ENCODE assay signal across 1 cellular context in the genomic region with DNA sequence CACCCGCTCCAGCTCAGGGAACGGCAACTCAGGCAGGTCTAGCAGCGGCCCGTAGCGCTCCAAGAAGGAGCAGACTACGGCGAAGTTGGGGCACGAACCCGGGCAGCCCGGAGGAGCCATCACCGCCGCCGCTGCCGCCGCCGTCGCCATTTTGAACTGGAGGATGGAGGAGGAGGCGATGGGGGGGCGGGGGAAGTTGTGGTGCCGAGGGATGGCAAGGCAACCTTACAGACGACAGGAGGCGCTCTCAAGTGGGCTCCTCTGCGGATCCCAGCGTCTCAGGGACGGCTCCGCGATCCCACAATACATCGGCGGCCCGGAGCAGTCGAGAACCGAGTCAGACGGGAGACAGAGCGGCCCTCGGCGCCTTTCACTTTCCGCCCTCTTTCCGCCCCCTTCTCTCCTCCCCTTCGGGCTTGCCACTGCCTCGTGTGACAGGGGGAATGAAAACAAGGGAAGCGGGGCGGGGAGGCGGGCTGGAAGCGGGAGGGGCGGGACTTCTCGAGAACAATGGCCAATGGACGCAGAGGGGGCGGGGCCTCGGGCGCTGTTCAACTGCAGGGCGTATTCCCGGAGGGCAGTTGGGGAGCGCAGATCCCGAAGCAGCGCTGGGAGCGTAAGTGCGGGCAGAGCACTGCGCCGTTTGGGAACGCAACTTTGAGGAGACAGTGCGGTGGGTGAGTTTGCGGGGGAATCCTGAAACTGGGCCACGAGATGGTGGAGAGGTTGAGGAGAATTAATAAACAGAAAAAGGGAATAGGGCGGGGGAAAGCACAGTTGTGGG.
TF ChIP-seq lines count a peak whose summit lies in the region.

Gene AAMDC (plus strand): TSS at position 580 of the 784 bp plus-strand sequence. CDS start 21,353 bp downstream, outside the sequence.
A gene with protein sequence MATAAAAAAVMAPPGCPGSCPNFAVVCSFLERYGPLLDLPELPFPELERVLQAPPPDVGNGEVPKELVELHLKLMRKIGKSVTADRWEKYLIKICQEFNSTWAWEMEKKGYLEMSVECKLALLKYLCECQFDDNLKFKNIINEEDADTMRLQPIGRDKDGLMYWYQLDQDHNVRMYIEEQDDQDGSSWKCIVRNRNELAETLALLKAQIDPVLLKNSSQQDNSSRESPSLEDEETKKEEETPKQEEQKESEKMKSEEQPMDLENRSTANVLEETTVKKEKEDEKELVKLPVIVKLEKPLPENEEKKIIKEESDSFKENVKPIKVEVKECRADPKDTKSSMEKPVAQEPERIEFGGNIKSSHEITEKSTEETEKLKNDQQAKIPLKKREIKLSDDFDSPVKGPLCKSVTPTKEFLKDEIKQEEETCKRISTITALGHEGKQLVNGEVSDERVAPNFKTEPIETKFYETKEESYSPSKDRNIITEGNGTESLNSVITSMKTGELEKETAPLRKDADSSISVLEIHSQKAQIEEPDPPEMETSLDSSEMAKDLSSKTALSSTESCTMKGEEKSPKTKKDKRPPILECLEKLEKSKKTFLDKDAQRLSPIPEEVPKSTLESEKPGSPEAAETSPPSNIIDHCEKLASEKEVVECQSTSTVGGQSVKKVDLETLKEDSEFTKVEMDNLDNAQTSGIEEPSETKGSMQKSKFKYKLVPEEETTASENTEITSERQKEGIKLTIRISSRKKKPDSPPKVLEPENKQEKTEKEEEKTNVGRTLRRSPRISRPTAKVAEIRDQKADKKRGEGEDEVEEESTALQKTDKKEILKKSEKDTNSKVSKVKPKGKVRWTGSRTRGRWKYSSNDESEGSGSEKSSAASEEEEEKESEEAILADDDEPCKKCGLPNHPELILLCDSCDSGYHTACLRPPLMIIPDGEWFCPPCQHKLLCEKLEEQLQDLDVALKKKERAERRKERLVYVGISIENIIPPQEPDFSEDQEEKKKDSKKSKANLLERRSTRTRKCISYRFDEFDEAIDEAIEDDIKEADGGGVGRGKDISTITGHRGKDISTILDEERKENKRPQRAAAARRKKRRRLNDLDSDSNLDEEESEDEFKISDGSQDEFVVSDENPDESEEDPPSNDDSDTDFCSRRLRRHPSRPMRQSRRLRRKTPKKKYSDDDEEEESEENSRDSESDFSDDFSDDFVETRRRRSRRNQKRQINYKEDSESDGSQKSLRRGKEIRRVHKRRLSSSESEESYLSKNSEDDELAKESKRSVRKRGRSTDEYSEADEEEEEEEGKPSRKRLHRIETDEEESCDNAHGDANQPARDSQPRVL (N-terminal part only) (minus strand): TSS at position 158 of the 784 bp plus-strand sequence. CDS start 8 bp downstream, at position 150.

TF ChIP-seq in GM12878, 131 proteins besides CTCF, POLR2A, EP300 and RAD21 (continued from another document and continues in another):
- TF ChIP-seq, protein P1, sequence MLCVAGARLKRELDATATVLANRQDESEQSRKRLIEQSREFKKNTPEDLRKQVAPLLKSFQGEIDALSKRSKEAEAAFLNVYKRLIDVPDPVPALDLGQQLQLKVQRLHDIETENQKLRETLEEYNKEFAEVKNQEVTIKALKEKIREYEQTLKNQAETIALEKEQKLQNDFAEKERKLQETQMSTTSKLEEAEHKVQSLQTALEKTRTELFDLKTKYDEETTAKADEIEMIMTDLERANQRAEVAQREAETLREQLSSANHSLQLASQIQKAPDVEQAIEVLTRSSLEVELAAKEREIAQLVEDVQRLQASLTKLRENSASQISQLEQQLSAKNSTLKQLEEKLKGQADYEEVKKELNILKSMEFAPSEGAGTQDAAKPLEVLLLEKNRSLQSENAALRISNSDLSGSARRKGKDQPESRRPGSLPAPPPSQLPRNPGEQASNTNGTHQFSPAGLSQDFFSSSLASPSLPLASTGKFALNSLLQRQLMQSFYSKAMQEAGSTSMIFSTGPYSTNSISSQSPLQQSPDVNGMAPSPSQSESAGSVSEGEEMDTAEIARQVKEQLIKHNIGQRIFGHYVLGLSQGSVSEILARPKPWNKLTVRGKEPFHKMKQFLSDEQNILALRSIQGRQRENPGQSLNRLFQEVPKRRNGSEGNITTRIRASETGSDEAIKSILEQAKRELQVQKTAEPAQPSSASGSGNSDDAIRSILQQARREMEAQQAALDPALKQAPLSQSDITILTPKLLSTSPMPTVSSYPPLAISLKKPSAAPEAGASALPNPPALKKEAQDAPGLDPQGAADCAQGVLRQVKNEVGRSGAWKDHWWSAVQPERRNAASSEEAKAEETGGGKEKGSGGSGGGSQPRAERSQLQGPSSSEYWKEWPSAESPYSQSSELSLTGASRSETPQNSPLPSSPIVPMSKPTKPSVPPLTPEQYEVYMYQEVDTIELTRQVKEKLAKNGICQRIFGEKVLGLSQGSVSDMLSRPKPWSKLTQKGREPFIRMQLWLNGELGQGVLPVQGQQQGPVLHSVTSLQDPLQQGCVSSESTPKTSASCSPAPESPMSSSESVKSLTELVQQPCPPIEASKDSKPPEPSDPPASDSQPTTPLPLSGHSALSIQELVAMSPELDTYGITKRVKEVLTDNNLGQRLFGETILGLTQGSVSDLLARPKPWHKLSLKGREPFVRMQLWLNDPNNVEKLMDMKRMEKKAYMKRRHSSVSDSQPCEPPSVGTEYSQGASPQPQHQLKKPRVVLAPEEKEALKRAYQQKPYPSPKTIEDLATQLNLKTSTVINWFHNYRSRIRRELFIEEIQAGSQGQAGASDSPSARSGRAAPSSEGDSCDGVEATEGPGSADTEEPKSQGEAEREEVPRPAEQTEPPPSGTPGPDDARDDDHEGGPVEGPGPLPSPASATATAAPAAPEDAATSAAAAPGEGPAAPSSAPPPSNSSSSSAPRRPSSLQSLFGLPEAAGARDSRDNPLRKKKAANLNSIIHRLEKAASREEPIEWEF (IDR thresholded peaks at IDR 0.05; ENCODE audit: insufficient replicate concordance, low read depth, low read length) = peak; percentile 75
- TF ChIP-seq, protein P2, sequence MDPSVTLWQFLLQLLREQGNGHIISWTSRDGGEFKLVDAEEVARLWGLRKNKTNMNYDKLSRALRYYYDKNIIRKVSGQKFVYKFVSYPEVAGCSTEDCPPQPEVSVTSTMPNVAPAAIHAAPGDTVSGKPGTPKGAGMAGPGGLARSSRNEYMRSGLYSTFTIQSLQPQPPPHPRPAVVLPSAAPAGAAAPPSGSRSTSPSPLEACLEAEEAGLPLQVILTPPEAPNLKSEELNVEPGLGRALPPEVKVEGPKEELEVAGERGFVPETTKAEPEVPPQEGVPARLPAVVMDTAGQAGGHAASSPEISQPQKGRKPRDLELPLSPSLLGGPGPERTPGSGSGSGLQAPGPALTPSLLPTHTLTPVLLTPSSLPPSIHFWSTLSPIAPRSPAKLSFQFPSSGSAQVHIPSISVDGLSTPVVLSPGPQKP (IDR thresholded peaks at IDR 0.05; ENCODE audit: low read depth, low read length) = peak; percentile 62
- no peak for TF ChIP-seq ZNF217 (IDR thresholded peaks at IDR 0.05)
- peak; percentile 100 for TF ChIP-seq MLLT1 (IDR thresholded peaks at IDR 0.05)
- no peak for TF ChIP-seq USF2 (IDR thresholded peaks at IDR 0.05; ENCODE audit: borderline replicate concordance, low read depth, low read length)
- TF ChIP-seq BMI1 (IDR thresholded peaks at IDR 0.05; ENCODE audit: borderline replicate concordance) = no peak
- peak in 1 of 2 experiments; percentile 67; a peak in 2 of 3 replicates for TF ChIP-seq EGR1 (IDR thresholded peaks at IDR 0.05; ENCODE audit: borderline replicate concordance in 1 of 2, low read depth in 2 of 2, low read length in 2 of 2)
- TF ChIP-seq JUND (IDR thresholded peaks at IDR 0.05; ENCODE audit: low read depth, low read length) = no peak
- TF ChIP-seq KLF5 (IDR thresholded peaks at IDR 0.05; ENCODE audit: partially characterized antibody) = no peak
- TF ChIP-seq, protein P3, sequence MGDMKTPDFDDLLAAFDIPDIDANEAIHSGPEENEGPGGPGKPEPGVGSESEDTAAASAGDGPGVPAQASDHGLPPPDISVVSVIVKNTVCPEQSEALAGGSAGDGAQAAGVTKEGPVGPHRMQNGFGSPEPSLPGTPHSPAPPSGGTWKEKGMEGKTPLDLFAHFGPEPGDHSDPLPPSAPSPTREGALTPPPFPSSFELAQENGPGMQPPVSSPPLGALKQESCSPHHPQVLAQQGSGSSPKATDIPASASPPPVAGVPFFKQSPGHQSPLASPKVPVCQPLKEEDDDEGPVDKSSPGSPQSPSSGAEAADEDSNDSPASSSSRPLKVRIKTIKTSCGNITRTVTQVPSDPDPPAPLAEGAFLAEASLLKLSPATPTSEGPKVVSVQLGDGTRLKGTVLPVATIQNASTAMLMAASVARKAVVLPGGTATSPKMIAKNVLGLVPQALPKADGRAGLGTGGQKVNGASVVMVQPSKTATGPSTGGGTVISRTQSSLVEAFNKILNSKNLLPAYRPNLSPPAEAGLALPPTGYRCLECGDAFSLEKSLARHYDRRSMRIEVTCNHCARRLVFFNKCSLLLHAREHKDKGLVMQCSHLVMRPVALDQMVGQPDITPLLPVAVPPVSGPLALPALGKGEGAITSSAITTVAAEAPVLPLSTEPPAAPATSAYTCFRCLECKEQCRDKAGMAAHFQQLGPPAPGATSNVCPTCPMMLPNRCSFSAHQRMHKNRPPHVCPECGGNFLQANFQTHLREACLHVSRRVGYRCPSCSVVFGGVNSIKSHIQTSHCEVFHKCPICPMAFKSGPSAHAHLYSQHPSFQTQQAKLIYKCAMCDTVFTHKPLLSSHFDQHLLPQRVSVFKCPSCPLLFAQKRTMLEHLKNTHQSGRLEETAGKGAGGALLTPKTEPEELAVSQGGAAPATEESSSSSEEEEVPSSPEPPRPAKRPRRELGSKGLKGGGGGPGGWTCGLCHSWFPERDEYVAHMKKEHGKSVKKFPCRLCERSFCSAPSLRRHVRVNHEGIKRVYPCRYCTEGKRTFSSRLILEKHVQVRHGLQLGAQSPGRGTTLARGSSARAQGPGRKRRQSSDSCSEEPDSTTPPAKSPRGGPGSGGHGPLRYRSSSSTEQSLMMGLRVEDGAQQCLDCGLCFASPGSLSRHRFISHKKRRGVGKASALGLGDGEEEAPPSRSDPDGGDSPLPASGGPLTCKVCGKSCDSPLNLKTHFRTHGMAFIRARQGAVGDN (IDR thresholded peaks at IDR 0.05) = no peak
- peak; percentile 63 for TF ChIP-seq GABPA (IDR thresholded peaks at IDR 0.05; ENCODE audit: low read depth)
- peak; percentile 84 for TF ChIP-seq IKZF1 (conservative IDR thresholded peaks at IDR 0.05)
- no peak for TF ChIP-seq ZNF384 (IDR thresholded peaks at IDR 0.05; ENCODE audit: borderline replicate concordance, low read depth, low read length)
- TF ChIP-seq RB1 (IDR thresholded peaks at IDR 0.05; ENCODE audit: borderline replicate concordance) = peak; percentile 80; the same call in 1 of the 2 replicates
- TF ChIP-seq IKZF2 (IDR thresholded peaks at IDR 0.05) = peak; percentile 75 to 78
- TF ChIP-seq NFYA (IDR thresholded peaks at IDR 0.05; ENCODE audit: borderline replicate concordance, low read depth, low read length) = no peak
- no peak for TF ChIP-seq PRDM15 (CRISPR knock-in tag; IDR thresholded peaks at IDR 0.05)
- no peak for TF ChIP-seq NR2C2 (IDR thresholded peaks at IDR 0.05; ENCODE audit: borderline replicate concordance, control insufficient read depth, insufficient read length, low read depth)
- TF ChIP-seq, protein P4, sequence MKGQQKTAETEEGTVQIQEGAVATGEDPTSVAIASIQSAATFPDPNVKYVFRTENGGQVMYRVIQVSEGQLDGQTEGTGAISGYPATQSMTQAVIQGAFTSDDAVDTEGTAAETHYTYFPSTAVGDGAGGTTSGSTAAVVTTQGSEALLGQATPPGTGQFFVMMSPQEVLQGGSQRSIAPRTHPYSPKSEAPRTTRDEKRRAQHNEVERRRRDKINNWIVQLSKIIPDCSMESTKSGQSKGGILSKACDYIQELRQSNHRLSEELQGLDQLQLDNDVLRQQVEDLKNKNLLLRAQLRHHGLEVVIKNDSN (IDR thresholded peaks at IDR 0.05; ENCODE audit: borderline replicate concordance, extremely low read length, insufficient read depth, low read depth, low read length) = no peak
- peak; percentile 79 for TF ChIP-seq CHD2 (IDR thresholded peaks at IDR 0.05; ENCODE audit: borderline replicate concordance, low read depth, low read length)
